In genomic region chr9:86943223-86943870, GRCh38 we compare ENCODE assay signal across 14 cellular contexts. TPM values are rescaled to one million over a fixed set of nuclear protein-coding genes. Genes with fewer than 3 reads are reported as not detected.
DNase-seq lines count a peak whose midpoint lies in the region; ATAC-seq and TF ChIP-seq lines count a peak whose summit lies in the region.
"Had no signal": no experiment of that assay in that cellular context is flagged by ENCODE, and none has a peak within 500 bp of the region (broad histone marks: within the 10 kb centered on the region; RNA-seq: fewer than 3 reads in every experiment).

No MANE protein-coding gene starts in this region.

- no peaks in the 10 kb centered on the region for H3K9me3 ChIP-seq in prostate gland
- H3K9me3 ChIP-seq: transverse colon had no signal

- H3K27me3 ChIP-seq in prostate gland (replicated peaks; ENCODE audit: insufficient read depth) = no peaks in the 10 kb centered on the region

- peaks cover 10% of the 10 kb centered on the region for H3K4me1 Mint-ChIP-seq in activated T-cell treated with anti-CD3 and anti-CD28 coated beads, Interleukin-2, amount 50 U/mL, for 4 hours (ENCODE audit: low read depth)

- no peaks in the 10 kb centered on the region for H3K36me3 ChIP-seq in prostate gland
- H3K36me3 ChIP-seq: transverse colon had no signal

- H3K4me3 ChIP-seq in foreskin fibroblast (ENCODE audit: low read depth in 1 of 2, low read length in 2 of 2) (peak overlapping the region; percentile 65 to 98), prostate gland (no peak overlapping the region)

- intact Hi-C loops in prostate gland (cut with DNase I) = loop anchor here (10.0 kb wide), 4 partner anchors 209 to 509 kb away; no protein-coding TSS in a partner anchor

- WGBS in prostate gland = 21% methylated on average over 11 of the region's 11 CpGs

- H3K27ac ChIP-seq in prostate gland = peak overlapping the region; percentile 15 to 35

- peaks cover 59% of the 10 kb centered on the region for H3K27me3 Mint-ChIP-seq in activated T-cell treated with anti-CD3 and anti-CD28 coated beads, Interleukin-2, amount 50 U/mL, for 4 hours (ENCODE audit: low read depth)

- H3K4me3 Mint-ChIP-seq in activated T-cell treated with anti-CD3 and anti-CD28 coated beads, Interleukin-2, amount 50 U/mL, for 4 hours = no peak overlapping the region

- H3K9me3 Mint-ChIP-seq in activated T-cell treated with anti-CD3 and anti-CD28 coated beads, Interleukin-2, amount 50 U/mL, for 4 hours = no peaks in the 10 kb centered on the region
- H3K9me3 Mint-ChIP-seq: IgD-negative memory B cell had no signal

- no peak for TF ChIP-seq POLR2A in prostate gland (IDR thresholded peaks at IDR 0.05)

- TF ChIP-seq CTCF in foreskin fibroblast (IDR thresholded peaks at IDR 0.05; ENCODE audit: low read depth, low read length) (no peak), prostate gland (IDR thresholded peaks at IDR 0.05) (no peak)

- DNase-seq in DMS53 treated with DMSO at 0.1 percent for 48 hours (lab: John Stamatoyannopoulos, UW; ENCODE audit: unreplicated experiment) (peak; percentile 40), NCI-H69 (lab: John Stamatoyannopoulos, UW) (peak; percentile 6), foreskin fibroblast (peak in 1 of 2 donors; percentile 24), prostate gland (ENCODE audit: low spot score) (no peak), NCI-H446 (lab: John Stamatoyannopoulos, UW) (no peak)
- DNase-seq in activated T-cell treated with anti-CD3 and anti-CD28 coated beads, Interleukin-2, amount 50 U/mL, for 4 hours = no peak
- no peak for DNase-seq in stimulated activated CD4-positive, alpha-beta T cell treated with anti-CD3 and anti-CD28 coated beads, Interleukin-12 subunit alpha, Interleukin-12 subunit beta, amount 100 ng/mL, for 4 hours
- DNase-seq: foreskin melanocyte; NCI-H82; stimulated activated CD4-positive, alpha-beta T cell treated with anti-CD3 and anti-CD28 coated beads, Interleukin-4, amount 100 ng/mL, for 24 hours; transverse colon had no signal

- no peak for ATAC-seq in activated T-cell treated with anti-CD3 and anti-CD28 coated beads, Interleukin-2, amount 50 U/mL, for 4 hours
- no peak for ATAC-seq in GM19035 (IDR thresholded peaks at IDR 0.05; ENCODE audit: unreplicated experiment)

- peaks cover 7% of the 10 kb centered on the region for H3K4me1 ChIP-seq in prostate gland (replicated peaks)

- no peaks in the 10 kb centered on the region for H3K36me3 Mint-ChIP-seq in activated T-cell treated with anti-CD3 and anti-CD28 coated beads, Interleukin-2, amount 50 U/mL, for 4 hours (ENCODE audit: insufficient read depth)
- H3K36me3 Mint-ChIP-seq: IgD-negative memory B cell had no signal

RNA-seq across cellular contexts. Expression of gene GAS1, which starts 4.0 kb away (rescaled TPM):
- 10 to 100 TPM; 41.9 to 82.1 TPM for total RNA-seq in prostate gland
- total RNA-seq in activated T-cell treated with anti-CD3 and anti-CD28 coated beads, Interleukin-2, amount 50 U/mL, for 4 hours = under 1 TPM; 0.41 to 0.61 (median 0.43) TPM
- total RNA-seq: T-helper 1 cell treated with Interleukin-12 subunit alpha and Interleukin-12 subunit beta and Interleukin-4 antibody, amounts not matched to agents 30 ng/mL and 1 ng/mL, for 36 hours had no signal

Comparison
In these comparisons a context has a peak if more than half of its experiments do, and no peak if none do; other contexts are left out.
1. DNase-seq: peak in DMS53 treated with DMSO at 0.1 percent for 48 hours (single experiment) and NCI-H69 (single experiment); none in prostate gland (single experiment), activated T-cell treated with anti-CD3 and anti-CD28 coated beads, Interleukin-2, amount 50 U/mL, for 4 hours (single experiment), NCI-H446 (0 of 2) and stimulated activated CD4-positive, alpha-beta T cell treated with anti-CD3 and anti-CD28 coated beads, Interleukin-12 subunit alpha, Interleukin-12 subunit beta, amount 100 ng/mL, for 4 hours (single experiment).
2. H3K4me3 ChIP-seq: peak in foreskin fibroblast (2 of 2); none in prostate gland (0 of 2).
3. RNA of gene GAS1, which starts 4.0 kb away (total RNA-seq): 41.9 to 82.1 TPM in prostate gland; 0.41 to 0.61 TPM in activated T-cell treated with anti-CD3 and anti-CD28 coated beads, Interleukin-2, amount 50 U/mL, for 4 hours; every median in the first group is over 10 times any median in the second.